8 cellular contexts compared by ENCODE assay signal in the genomic region with DNA sequence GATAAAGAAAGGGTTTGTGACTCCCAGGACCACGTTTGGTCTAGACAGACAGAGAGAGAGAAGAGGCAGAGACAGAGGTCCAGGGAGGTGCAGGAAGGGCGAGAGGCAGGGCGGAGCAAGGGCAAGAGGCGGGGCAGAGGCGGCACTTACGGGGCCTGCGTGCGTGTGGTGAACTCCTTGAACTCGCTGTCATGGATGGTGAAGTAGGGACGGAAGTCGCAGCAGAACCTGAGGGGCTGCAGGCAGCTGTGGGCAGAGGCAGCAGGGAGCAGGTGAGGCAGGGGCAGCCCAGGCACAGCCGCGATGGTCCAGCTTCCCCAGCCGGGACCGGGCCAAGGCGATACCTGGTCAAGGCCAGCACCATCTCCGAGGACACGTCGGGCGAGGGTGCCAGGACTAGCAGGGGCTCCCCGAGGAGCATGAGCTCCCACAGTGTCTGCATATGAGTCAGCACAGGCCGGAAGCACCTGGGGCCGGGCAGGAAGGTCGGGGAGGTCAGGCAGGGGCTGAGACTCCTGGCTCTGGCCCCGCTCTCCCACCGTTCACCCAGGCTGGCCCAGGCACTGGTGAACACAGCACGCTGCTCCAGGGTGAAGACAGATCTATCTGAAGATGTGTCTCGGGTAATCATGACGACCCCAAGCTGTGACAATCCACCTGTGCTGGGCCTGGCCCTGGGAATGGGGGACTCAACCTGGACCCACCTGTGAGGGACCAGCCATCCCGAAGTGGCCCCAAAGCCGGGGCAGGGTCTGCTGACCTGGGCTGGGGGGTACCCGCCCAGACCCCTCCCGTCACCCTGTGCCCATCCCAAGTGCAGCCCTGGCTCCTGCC. TPM values are rescaled to one million over a fixed set of nuclear protein-coding genes. Genes with fewer than 3 reads are reported as not detected.
A peak's percentile ranks its signal among the peaks of the same experiment; 100 is the strongest.
DNase-seq lines count a peak whose midpoint lies in the region; ATAC-seq and TF ChIP-seq lines count a peak whose summit lies in the region.

No MANE protein-coding gene starts in this region.

- H3K27ac Mint-ChIP-seq in CD8-positive, alpha-beta memory T cell = peak overlapping the region; percentile 65 to 97 (median 92)
- H3K27ac Mint-ChIP-seq in activated CD4-positive, alpha-beta T cell treated with anti-CD3 and anti-CD28 coated beads, Interleukin-2, amount 10 ng/mL, durations not matched to agents 7 days and 5 days = peak overlapping the region; percentile 94

- peak overlapping the region; percentile 74 to 90 (median 81) for H3K4me3 Mint-ChIP-seq in CD8-positive, alpha-beta memory T cell
- H3K4me3 Mint-ChIP-seq in activated CD4-positive, alpha-beta T cell treated with anti-CD3 and anti-CD28 coated beads, Interleukin-2, amount 10 ng/mL, durations not matched to agents 7 days and 5 days = peak overlapping the region; percentile 78

- no peak overlapping the region for H3K23ac ChIP-seq in IMR-90 (ENCODE audit: low read depth, low read length)

- H3K4ac ChIP-seq in IMR-90 (ENCODE audit: low read depth, low read length) = no peak overlapping the region

- H4K8ac ChIP-seq in IMR-90 (ENCODE audit: low read depth in 2 of 2, low read length in 2 of 2) = no peak overlapping the region

- TF ChIP-seq POLR2A in IMR-90 (IDR thresholded peaks at IDR 0.05; ENCODE audit: low read depth, low read length) = no peak
- no peak for TF ChIP-seq POLR2A in uterus (IDR thresholded peaks at IDR 0.05)

- no peaks in the 10 kb centered on the region for H3K9me1 ChIP-seq in IMR-90 (ENCODE audit: insufficient read depth, low read length)

- H2AK5ac ChIP-seq in IMR-90 (ENCODE audit: low read depth, low read length) = no peak overlapping the region

- POLR2A ChIA-PET in CD8-positive, alpha-beta memory T cell (lab: Charles Lee) = interaction anchor here (0.7 to 1.2 kb wide), 2 partner anchors 64 to 124 kb away, joined by 3 to 4 read pairs; a partner anchor contains a TSS
- POLR2A ChIA-PET in IMR-90 (lab: Charles Lee; ENCODE audit: unreplicated experiment) = no interaction called here
- POLR2A ChIA-PET in activated CD4-positive, alpha-beta T cell treated with anti-CD3 and anti-CD28 coated beads, Interleukin-2, amount 10 ng/mL, durations not matched to agents 7 days and 5 days (lab: Charles Lee) = interaction anchor here (1.0 kb wide), 1 partner anchor 12 kb away, joined by 3 read pairs; no protein-coding TSS in a partner anchor

- H2BK5ac ChIP-seq in IMR-90 (ENCODE audit: low read depth, low read length, poor library complexity, severe bottlenecking) = no peak overlapping the region

- H2AK9ac ChIP-seq in IMR-90 (replicated peaks; ENCODE audit: low read depth, low read length, poor library complexity) = no peak overlapping the region

- peaks cover 17% of the 10 kb centered on the region for H3K4me1 ChIP-seq in CD8-positive, alpha-beta memory T cell (ENCODE audit: insufficient read depth, low read length)
- no peaks in the 10 kb centered on the region for H3K4me1 ChIP-seq in IMR-90 (ENCODE audit: control insufficient read depth, insufficient read depth, low read length)
- H3K4me1 ChIP-seq in uterus = no peaks in the 10 kb centered on the region

- H3K36me3 Mint-ChIP-seq in CD8-positive, alpha-beta memory T cell = no peaks in the 10 kb centered on the region
- H3K36me3 Mint-ChIP-seq in activated CD4-positive, alpha-beta T cell treated with anti-CD3 and anti-CD28 coated beads, Interleukin-2, amount 10 ng/mL, durations not matched to agents 7 days and 5 days (ENCODE audit: low read depth) = no peaks in the 10 kb centered on the region

- no peak overlapping the region for H4K91ac ChIP-seq in IMR-90 (ENCODE audit: insufficient read depth, low read depth, low read length)

- no peaks in the 10 kb centered on the region for H3K9me3 ChIP-seq in CD8-positive, alpha-beta memory T cell (ENCODE audit: low read length)
- H3K9me3 ChIP-seq in IMR-90 (ENCODE audit: control insufficient read depth, insufficient read depth, low read length) (no peaks in the 10 kb centered on the region), uterus (no peaks in the 10 kb centered on the region)

- peaks cover 11 to 21% (median 12%) of the 10 kb centered on the region in 3 donors for H3K4me1 Mint-ChIP-seq in CD8-positive, alpha-beta memory T cell
- H3K4me1 Mint-ChIP-seq in activated CD4-positive, alpha-beta T cell treated with anti-CD3 and anti-CD28 coated beads, Interleukin-2, amount 10 ng/mL, durations not matched to agents 7 days and 5 days = peaks cover 19% of the 10 kb centered on the region

- H3K27me3 Mint-ChIP-seq in CD8-positive, alpha-beta memory T cell = no peaks in the 10 kb centered on the region
- H3K27me3 Mint-ChIP-seq in activated CD4-positive, alpha-beta T cell treated with anti-CD3 and anti-CD28 coated beads, Interleukin-2, amount 10 ng/mL, durations not matched to agents 7 days and 5 days = no peaks in the 10 kb centered on the region

- peak overlapping the region; percentile 45 for H3K27ac ChIP-seq in CD8-positive, alpha-beta memory T cell (ENCODE audit: low read depth, low read length)
- H3K27ac ChIP-seq in IMR-90 (ENCODE audit: insufficient read depth, low read length) (no peak overlapping the region), uterus (no peak overlapping the region)

- H2BK15ac ChIP-seq in IMR-90 (ENCODE audit: low read depth, low read length) = no peak overlapping the region

- H3K9me3 Mint-ChIP-seq in CD8-positive, alpha-beta memory T cell = no peaks in the 10 kb centered on the region
- H3K9me3 Mint-ChIP-seq in activated CD4-positive, alpha-beta T cell treated with anti-CD3 and anti-CD28 coated beads, Interleukin-2, amount 10 ng/mL, durations not matched to agents 7 days and 5 days = no peaks in the 10 kb centered on the region

- H3K4me2 ChIP-seq in IMR-90 (ENCODE audit: low read depth, low read length) = no peak overlapping the region

- no peaks in the 10 kb centered on the region for H4K20me1 ChIP-seq in IMR-90 (ENCODE audit: insufficient read depth, low read length)

- no peak overlapping the region for H3K18ac ChIP-seq in IMR-90 (ENCODE audit: low read depth, low read length)

- H3K36me3 ChIP-seq in CD8-positive, alpha-beta memory T cell (ENCODE audit: insufficient read depth, low read length) = no peaks in the 10 kb centered on the region
- no peaks in the 10 kb centered on the region for H3K36me3 ChIP-seq in IMR-90 (ENCODE audit: control insufficient read depth, insufficient read depth, low read length)
- no peaks in the 10 kb centered on the region for H3K36me3 ChIP-seq in uterus

- no peak overlapping the region for H3K14ac ChIP-seq in IMR-90 (replicated peaks; ENCODE audit: low read depth, low read length)

- BruUV-seq in IMR-90 (replicated peaks; lab: Mats Ljungman, UMichigan) = no TSS peak

- no peak overlapping the region for H3K9ac ChIP-seq in IMR-90 (ENCODE audit: low read depth, low read length)

- H2AFZ ChIP-seq in IMR-90 (replicated peaks; ENCODE audit: low read length, poor library complexity) = peak overlapping the region; percentile 65

- H3K79me1 ChIP-seq in IMR-90 (ENCODE audit: low read depth in 1 of 2, low read length in 2 of 2) = no peaks in the 10 kb centered on the region

- no peak overlapping the region for H3K56ac ChIP-seq in IMR-90 (ENCODE audit: extremely low read depth, insufficient read depth, low read length)

- ATAC-seq in IMR-90 (ENCODE audit: low read depth) = no peak

- in situ Hi-C loops in IMR-90 (cut with MboI; ENCODE audit: low sequenced_read_pairs) = no loop called here

- 64% methylated on average over 31 of the region's 33 CpGs; no CpG with 5 or more reads in 1 of the 2 experiments for WGBS in IMR-90 (ENCODE audit: extremely low coverage in 2 of 2, insufficient read length in 1 of 2), 2 experiments

- no peak overlapping the region for H2BK20ac ChIP-seq in IMR-90 (ENCODE audit: low read depth, low read length)

- H3K27me3 ChIP-seq in CD8-positive, alpha-beta memory T cell (ENCODE audit: insufficient read depth, low read length, poor library complexity, severe bottlenecking) = no peaks in the 10 kb centered on the region
- peaks cover 3% of the 10 kb centered on the region; the same call in 1 of the 2 replicates for H3K27me3 ChIP-seq in IMR-90 (ENCODE audit: control insufficient read depth, insufficient read depth, low read length)
- no peaks in the 10 kb centered on the region for H3K27me3 ChIP-seq in uterus

- dilution Hi-C loops in IMR-90 (cut with HindIII; ENCODE audit: low sequenced_read_pairs, unreplicated experiment) = no loop called here

- no peak for TF ChIP-seq RAD21 in IMR-90 (IDR thresholded peaks at IDR 0.05; ENCODE audit: low read length)

- no peak overlapping the region for H4K5ac ChIP-seq in IMR-90 (ENCODE audit: low read depth, low read length)

- peak overlapping the region; percentile 48 for H3K4me3 ChIP-seq in CD8-positive, alpha-beta memory T cell (ENCODE audit: low read length)
- H3K4me3 ChIP-seq in IMR-90 (ENCODE audit: insufficient read depth, low read depth, low read length) = no peak overlapping the region
- H3K4me3 ChIP-seq in uterus = no peak overlapping the region

- CTCF ChIA-PET in CD8-positive, alpha-beta memory T cell (lab: Charles Lee) = interaction anchor here (0.8 to 4.2 kb wide), 9 partner anchors 9 to 249 kb away, joined by 3 to 14 read pairs (median 3); a partner anchor contains a TSS
- CTCF ChIA-PET in IMR-90 (lab: Yijun Ruan, JAX) = no interaction called here
- CTCF ChIA-PET in activated CD4-positive, alpha-beta T cell treated with anti-CD3 and anti-CD28 coated beads, Interleukin-2, amount 10 ng/mL, durations not matched to agents 7 days and 5 days (lab: Charles Lee) = interaction anchor here (1.0 to 2.6 kb wide), 9 partner anchors 8 to 39 kb away, joined by 3 to 12 read pairs (median 3); a partner anchor contains a TSS

- intact Hi-C loops in IMR-90 (cut with micrococcal nuclease) (no loop called here), uterus (cut with DNase I; ENCODE audit: low total_unique reads) (no loop called here)

- no peak overlapping the region for H2BK120ac ChIP-seq in IMR-90 (ENCODE audit: low read depth, low read length)

- peak; percentile 52 to 79 (median 66) for DNase-seq in CD8-positive, alpha-beta memory T cell
- DNase-seq in GM20000 (ENCODE audit: low spot score) (peak; percentile 92), IMR-90 (no peak), germinal center (ENCODE audit: low spot score) (peak; percentile 73), NCI-H1436 treated with DMSO at 0.1 percent for 48 hours (lab: John Stamatoyannopoulos, UW) (no peak), uterus (no peak)
- DNase-seq in activated CD4-positive, alpha-beta T cell treated with anti-CD3 and anti-CD28 coated beads, Interleukin-2, amount 10 ng/mL, durations not matched to agents 7 days and 5 days = peak; percentile 77
- DNase-seq in stimulated activated CD4-positive, alpha-beta T cell treated with anti-CD3 and anti-CD28 coated beads, TNF-alpha, amount 100 ng/mL, for 24 hours (ENCODE audit: low read depth in 3 of 3) = peak; percentile 38 to 81 (median 41)

- TF ChIP-seq CTCF in GM20000 (IDR thresholded peaks at IDR 0.05; ENCODE audit: extremely low read depth, missing control alignments) (no peak), IMR-90 (conservative IDR thresholded peaks at IDR 0.05; ENCODE audit: low read depth, low read length) (no peak), uterus (IDR thresholded peaks at IDR 0.05) (no peak)

RNA-seq across cellular contexts. Expression of a gene that starts 7.2 kb away (rescaled TPM):
- total RNA-seq in CD8-positive, alpha-beta memory T cell = 10 to 100 TPM; 13.4 to 14.4 TPM
- 0.17 TPM for polyA plus RNA-seq in CD8-positive, alpha-beta memory T cell
- 73.1 and 84.7 TPM in 2 replicates for total RNA-seq in IMR-90 (2012; rRNA removed)
- polyA plus RNA-seq in IMR-90 (2012; rRNA removed) = 202 and 220 TPM in 2 replicates
- 120 and 220 TPM in 2 replicates for polyA plus RNA-seq in IMR-90 (2012; cell fraction: cytosol; rRNA removed)
- polyA plus RNA-seq in IMR-90 (2012; cell fraction: nucleus; rRNA removed; ENCODE audit: low replicate concordance) = 452 and 943 TPM in 2 replicates
- 10 to 100 TPM; 10.7 to 11.1 TPM for total RNA-seq in activated CD4-positive, alpha-beta T cell treated with anti-CD3 and anti-CD28 coated beads, Interleukin-2, amount 10 ng/mL, durations not matched to agents 7 days and 5 days
- total RNA-seq in uterus = 100 to 1,000 TPM in 2 of 4 donors, 10 to 100 TPM in 2; 44.7 to 208 (median 126) TPM

RNA-seq across cellular contexts. Expression of a gene that starts 12.1 kb away (rescaled TPM):
- total RNA-seq in CD8-positive, alpha-beta memory T cell = 1 to 10 TPM; 3.9 to 4.3 TPM
- 0.67 TPM for polyA plus RNA-seq in CD8-positive, alpha-beta memory T cell
- total RNA-seq in IMR-90 (2012; rRNA removed) = 0.36 and 0.56 TPM in 2 replicates
- 4.9 and 5.3 TPM in 2 replicates for polyA plus RNA-seq in IMR-90 (2012; rRNA removed)
- 3.0 and 4.6 TPM in 2 replicates for polyA plus RNA-seq in IMR-90 (2012; cell fraction: cytosol; rRNA removed)
- polyA plus RNA-seq in IMR-90 (2012; cell fraction: nucleus; rRNA removed; ENCODE audit: low replicate concordance) = 15.5 and 36.4 TPM in 2 replicates
- total RNA-seq in activated CD4-positive, alpha-beta T cell treated with anti-CD3 and anti-CD28 coated beads, Interleukin-2, amount 10 ng/mL, durations not matched to agents 7 days and 5 days = 1 to 10 TPM; 3.1 to 3.6 TPM
- 10 to 100 TPM in 1 of 4 donors, 1 to 10 TPM in 3; 2.9 to 15.5 (median 8.0) TPM for total RNA-seq in uterus

RNA-seq across cellular contexts. Expression of a gene that starts 28.5 kb away (rescaled TPM):
- total RNA-seq in CD8-positive, alpha-beta memory T cell = 10 to 100 TPM; 49.7 to 55.9 TPM
- 34.2 TPM for polyA plus RNA-seq in CD8-positive, alpha-beta memory T cell
- 49.4 and 51.6 TPM in 2 replicates for total RNA-seq in IMR-90 (2012; rRNA removed)
- 46.9 and 49.2 TPM in 2 replicates for polyA plus RNA-seq in IMR-90 (2012; rRNA removed)
- 42.4 and 51.0 TPM in 2 replicates for polyA plus RNA-seq in IMR-90 (2012; cell fraction: cytosol; rRNA removed)
- polyA plus RNA-seq in IMR-90 (2012; cell fraction: nucleus; rRNA removed; ENCODE audit: low replicate concordance) = 130 and 243 TPM in 2 replicates
- total RNA-seq in activated CD4-positive, alpha-beta T cell treated with anti-CD3 and anti-CD28 coated beads, Interleukin-2, amount 10 ng/mL, durations not matched to agents 7 days and 5 days = 10 to 100 TPM; 55.6 to 67.6 TPM
- 10 to 100 TPM; 42.4 to 73.1 (median 47.2) TPM for total RNA-seq in uterus

RNA-seq across cellular contexts. Expression of a gene that starts 44.5 kb away (rescaled TPM):
- 10 to 100 TPM; 12.8 to 13.2 TPM for total RNA-seq in CD8-positive, alpha-beta memory T cell
- polyA plus RNA-seq in CD8-positive, alpha-beta memory T cell = 0.28 TPM
- total RNA-seq in IMR-90 (2012; rRNA removed) (7.5 and 8.1 TPM in 2 replicates), uterus (10 to 100 TPM in 3 of 4 donors, 1 to 10 TPM in 1; 7.9 to 39.5 (median 22.4) TPM)
- polyA plus RNA-seq in IMR-90 (2012; rRNA removed) = 14.4 and 16.6 TPM in 2 replicates
- polyA plus RNA-seq in IMR-90 (2012; cell fraction: cytosol; rRNA removed) = 11.1 and 14.2 TPM in 2 replicates
- polyA plus RNA-seq in IMR-90 (2012; cell fraction: nucleus; rRNA removed; ENCODE audit: low replicate concordance) = 42.0 and 90.5 TPM in 2 replicates
- total RNA-seq in activated CD4-positive, alpha-beta T cell treated with anti-CD3 and anti-CD28 coated beads, Interleukin-2, amount 10 ng/mL, durations not matched to agents 7 days and 5 days = 10 to 100 TPM; 10.7 to 12.6 TPM

RNA-seq across cellular contexts. Expression of a gene that starts 53.2 kb away (rescaled TPM):
- total RNA-seq in CD8-positive, alpha-beta memory T cell = 1 to 10 TPM; 9.3 to 9.7 TPM
- polyA plus RNA-seq in CD8-positive, alpha-beta memory T cell = 0.03 TPM
- total RNA-seq in IMR-90 (2012; rRNA removed) = 35.6 and 41.0 TPM in 2 replicates
- 56.3 and 59.9 TPM in 2 replicates for polyA plus RNA-seq in IMR-90 (2012; rRNA removed)
- 42.8 and 49.5 TPM in 2 replicates for polyA plus RNA-seq in IMR-90 (2012; cell fraction: cytosol; rRNA removed)
- 269 and 452 TPM in 2 replicates for polyA plus RNA-seq in IMR-90 (2012; cell fraction: nucleus; rRNA removed; ENCODE audit: low replicate concordance)
- 1 to 10 TPM; 2.9 TPM for total RNA-seq in activated CD4-positive, alpha-beta T cell treated with anti-CD3 and anti-CD28 coated beads, Interleukin-2, amount 10 ng/mL, durations not matched to agents 7 days and 5 days
- 10 to 100 TPM; 10.3 to 41.4 (median 28.3) TPM for total RNA-seq in uterus

Comparison
In these comparisons a context has a peak if more than half of its experiments do, and no peak if none do; other contexts are left out.
1. DNase-seq: peak in CD8-positive, alpha-beta memory T cell (5 of 5), GM20000 (single experiment), activated CD4-positive, alpha-beta T cell treated with anti-CD3 and anti-CD28 coated beads, Interleukin-2, amount 10 ng/mL, durations not matched to agents 7 days and 5 days (single experiment), germinal center (single experiment) and stimulated activated CD4-positive, alpha-beta T cell treated with anti-CD3 and anti-CD28 coated beads, TNF-alpha, amount 100 ng/mL, for 24 hours (3 of 3); none in IMR-90 (single experiment), NCI-H1436 treated with DMSO at 0.1 percent for 48 hours (single experiment) and uterus (0 of 2).